8 cellular contexts compared by ENCODE assay signal in genomic region chr11:119585038-119585666, GRCh38.
A peak's percentile ranks its signal among the peaks of the same experiment; 100 is the strongest.
DNase-seq lines count a peak whose midpoint lies in the region; ATAC-seq and TF ChIP-seq lines count a peak whose summit lies in the region.

No MANE protein-coding gene starts in this region.

- no peaks in the 10 kb centered on the region for H3K9me3 ChIP-seq in mucosa of descending colon

- CTCF ChIA-PET in activated CD4-positive, alpha-beta memory T cell treated with anti-CD3 and anti-CD28 coated beads, Interleukin-2, amount 10 ng/mL, durations not matched to agents 7 days and 5 days (lab: Charles Lee) = no interaction called here

- H2AFZ ChIP-seq in ACC112 (ENCODE audit: low read length, unreplicated experiment) = peak overlapping the region; percentile 5

- H3K9me3 Mint-ChIP-seq in stimulated activated memory B cell treated with anti-CD40 and anti-IgM and Interleukin-4, amounts not matched to agents 10 μg/mL and 1 μg/mL and 100 μg/mL, for 72 hours = peaks cover 6% of the 10 kb centered on the region
- no peaks in the 10 kb centered on the region for H3K9me3 Mint-ChIP-seq in activated CD4-positive, alpha-beta memory T cell treated with anti-CD3 and anti-CD28 coated beads, Interleukin-2, amount 10 ng/mL, durations not matched to agents 7 days and 5 days

- POLR2A ChIA-PET in activated CD4-positive, alpha-beta memory T cell treated with anti-CD3 and anti-CD28 coated beads, Interleukin-2, amount 10 ng/mL, durations not matched to agents 7 days and 5 days (lab: Charles Lee) = no interaction called here

- H3K27ac ChIP-seq in ACC112 (ENCODE audit: low read depth, low read length) = no peak overlapping the region

- H3K79me2 ChIP-seq in ACC112 (ENCODE audit: control insufficient read depth, insufficient read depth, low read length, unreplicated experiment) = no peaks in the 10 kb centered on the region

- H3K4me1 Mint-ChIP-seq in stimulated activated memory B cell treated with anti-CD40 and anti-IgM and Interleukin-4, amounts not matched to agents 10 μg/mL and 1 μg/mL and 100 μg/mL, for 72 hours = peaks cover 10% of the 10 kb centered on the region
- H3K4me1 Mint-ChIP-seq in activated CD4-positive, alpha-beta memory T cell treated with anti-CD3 and anti-CD28 coated beads, Interleukin-2, amount 10 ng/mL, durations not matched to agents 7 days and 5 days = peaks cover 6% of the 10 kb centered on the region

- no peaks in the 10 kb centered on the region for H3K36me3 ChIP-seq in ACC112 (ENCODE audit: insufficient read depth, low read length)
- no peaks in the 10 kb centered on the region for H3K36me3 ChIP-seq in mucosa of descending colon (ENCODE audit: low read depth)

- H3K27me3 Mint-ChIP-seq in stimulated activated memory B cell treated with anti-CD40 and anti-IgM and Interleukin-4, amounts not matched to agents 10 μg/mL and 1 μg/mL and 100 μg/mL, for 72 hours = peaks cover 85% of the 10 kb centered on the region
- H3K27me3 Mint-ChIP-seq in activated CD4-positive, alpha-beta memory T cell treated with anti-CD3 and anti-CD28 coated beads, Interleukin-2, amount 10 ng/mL, durations not matched to agents 7 days and 5 days = peaks cover 60% of the 10 kb centered on the region

- no peak overlapping the region for H3K4me3 Mint-ChIP-seq in stimulated activated memory B cell treated with anti-CD40 and anti-IgM and Interleukin-4, amounts not matched to agents 10 μg/mL and 1 μg/mL and 100 μg/mL, for 72 hours
- H3K4me3 Mint-ChIP-seq in activated CD4-positive, alpha-beta memory T cell treated with anti-CD3 and anti-CD28 coated beads, Interleukin-2, amount 10 ng/mL, durations not matched to agents 7 days and 5 days = no peak overlapping the region

- peaks cover 11% of the 10 kb centered on the region; the same call in 1 of the 2 replicates for H3K27me3 ChIP-seq in ACC112 (ENCODE audit: insufficient read depth, low read length)

- ATAC-seq in mucosa of descending colon = peak; percentile 62
- no peak for ATAC-seq in stimulated activated memory B cell treated with anti-CD40 and anti-IgM and Interleukin-4, amounts not matched to agents 10 μg/mL and 1 μg/mL and 100 μg/mL, for 72 hours
- ATAC-seq in HG03354 (IDR thresholded peaks at IDR 0.05; ENCODE audit: poor library complexity, severe bottlenecking, unreplicated experiment) = no peak
- no peak for ATAC-seq in HG03521 (IDR thresholded peaks at IDR 0.05; ENCODE audit: unreplicated experiment)

- H3K36me3 Mint-ChIP-seq in stimulated activated memory B cell treated with anti-CD40 and anti-IgM and Interleukin-4, amounts not matched to agents 10 μg/mL and 1 μg/mL and 100 μg/mL, for 72 hours = no peaks in the 10 kb centered on the region
- no peaks in the 10 kb centered on the region for H3K36me3 Mint-ChIP-seq in activated CD4-positive, alpha-beta memory T cell treated with anti-CD3 and anti-CD28 coated beads, Interleukin-2, amount 10 ng/mL, durations not matched to agents 7 days and 5 days (ENCODE audit: low read depth)

- H3K4me1 ChIP-seq in ACC112 (ENCODE audit: control insufficient read depth, insufficient read depth, low read length, unreplicated experiment) (peaks cover 2% of the 10 kb centered on the region), mucosa of descending colon (ENCODE audit: low read depth) (peaks cover 14% of the 10 kb centered on the region)

- peak; percentile 38 for DNase-seq in NCI-H2029 treated with DMSO at 0.1 percent for 48 hours (lab: John Stamatoyannopoulos, UW)
- peak; percentile 17 for DNase-seq in dermis blood vessel endothelial cell
- peak in 2 of 3 donors; percentile 11 to 39 for DNase-seq in mucosa of descending colon
- no peak for DNase-seq in activated CD4-positive, alpha-beta memory T cell treated with anti-CD3 and anti-CD28 coated beads, Interleukin-2, amount 10 ng/mL, durations not matched to agents 7 days and 5 days

- no peak for TF ChIP-seq CTCF in mucosa of descending colon (IDR thresholded peaks at IDR 0.05)

- no peak overlapping the region for H3K27ac Mint-ChIP-seq in stimulated activated memory B cell treated with anti-CD40 and anti-IgM and Interleukin-4, amounts not matched to agents 10 μg/mL and 1 μg/mL and 100 μg/mL, for 72 hours
- no peak overlapping the region for H3K27ac Mint-ChIP-seq in activated CD4-positive, alpha-beta memory T cell treated with anti-CD3 and anti-CD28 coated beads, Interleukin-2, amount 10 ng/mL, durations not matched to agents 7 days and 5 days

- H3K4me3 ChIP-seq in ACC112 (ENCODE audit: low read depth, low read length) (peak overlapping the region; percentile 79), mucosa of descending colon (no peak overlapping the region)

- intact Hi-C loops in mucosa of descending colon (cut with DNase I, micrococcal nuclease) = no loop called here
